In genomic region chr1:234750922-234751595, GRCh38 we compare ENCODE assay signal across 11 cellular contexts.
DNase-seq lines count a peak whose midpoint lies in the region; ATAC-seq and TF ChIP-seq lines count a peak whose summit lies in the region.
"Had no signal": no experiment of that assay in that cellular context is flagged by ENCODE, and none has a peak within 500 bp of the region (broad histone marks: within the 10 kb centered on the region; RNA-seq: fewer than 3 reads in every experiment).

No MANE protein-coding gene starts in this region.

- H3K4me3 Mint-ChIP-seq in Calu3 (ENCODE audit: low read depth, unreplicated experiment), result no peak overlapping the region
- H3K4me3 Mint-ChIP-seq: dendritic cell treated with granulocyte-macrophage colony-stimulating factor and Interleukin-4, amounts not matched to agents 40 ng/mL and 50 ng/mL, for 4 days had no signal

- peaks cover 0 to 27% (median 18%) of the 10 kb centered on the region in 12 donors for H3K4me1 ChIP-seq in heart left ventricle

- H3K27me3 Mint-ChIP-seq in Calu3 (ENCODE audit: unreplicated experiment), result no peaks in the 10 kb centered on the region
- H3K27me3 Mint-ChIP-seq: dendritic cell treated with granulocyte-macrophage colony-stimulating factor and Interleukin-4, amounts not matched to agents 40 ng/mL and 50 ng/mL, for 4 days had no signal

- DNase-seq in LNCaP clone FGC (ENCODE audit: low read depth), result peak; percentile 18
- peak; percentile 90 for DNase-seq in NCI-H774 (lab: John Stamatoyannopoulos, UW)
- DNase-seq in heart left ventricle, result no peak
- peak; percentile 32 for DNase-seq in occipital lobe (lab: John Stamatoyannopoulos, UW)
- DNase-seq in T-helper 2 cell, result no peak
- no peak for DNase-seq in Calu3
- DNase-seq in activated effector memory CD4-positive, alpha-beta T cell treated with anti-CD3 and anti-CD28 coated beads, Interleukin-2, amount 50 U/mL, for 16 hours, result no peak
- DNase-seq: activated CD4-positive, alpha-beta T cell treated with anti-CD3 and anti-CD28 coated beads, Interleukin-2, amount 50 U/mL, for 4 hours; activated naive CD4-positive, alpha-beta T cell treated with anti-CD3 and anti-CD28 coated beads, Interleukin-2, amount 50 U/mL, for 16 hours had no signal

- 49 to 69% (median 60%) methylated on average over 4 of the region's 4 CpGs for WGBS in heart left ventricle, 4 donors

- no peaks in the 10 kb centered on the region for H3K9me3 ChIP-seq in heart left ventricle

- H3K27ac Mint-ChIP-seq in Calu3 (ENCODE audit: unreplicated experiment), result no peak overlapping the region
- H3K27ac Mint-ChIP-seq: dendritic cell treated with granulocyte-macrophage colony-stimulating factor and Interleukin-4, amounts not matched to agents 40 ng/mL and 50 ng/mL, for 4 days had no signal

- peaks cover 37% of the 10 kb centered on the region for H3K4me1 Mint-ChIP-seq in Calu3 (ENCODE audit: low read depth, unreplicated experiment)

- peak overlapping the region in 8 of 12 donors; percentile 9 to 49 (median 36) for H3K27ac ChIP-seq in heart left ventricle

- no peaks in the 10 kb centered on the region for H3K9me3 Mint-ChIP-seq in Calu3 (ENCODE audit: low read depth, unreplicated experiment)
- H3K9me3 Mint-ChIP-seq: dendritic cell treated with granulocyte-macrophage colony-stimulating factor and Interleukin-4, amounts not matched to agents 40 ng/mL and 50 ng/mL, for 4 days had no signal

- intact Hi-C loops in heart left ventricle (cut with DNase I), result loop anchor here in 1 of 10 donors (10.0 kb wide), 1 partner anchor 74 kb away; no protein-coding TSS in a partner anchor
- intact Hi-C loops in Calu3 (cut with micrococcal nuclease; ENCODE audit: unreplicated experiment), result no loop called here

- TF ChIP-seq CTCF in LNCaP clone FGC (IDR thresholded peaks at IDR 0.05; ENCODE audit: control insufficient read depth, extremely low read depth, insufficient read depth) (no peak), heart left ventricle (IDR thresholded peaks at IDR 0.05) (no peak), Calu3 (IDR thresholded peaks at IDR 0.05; ENCODE audit: unreplicated experiment) (no peak)

- ATAC-seq in heart left ventricle (peak in 3 of 4 donors; percentile 16 to 71 (median 69)), GM21576 (IDR thresholded peaks at IDR 0.05; ENCODE audit: unreplicated experiment) (no peak)

- no peaks in the 10 kb centered on the region for H3K36me3 Mint-ChIP-seq in Calu3 (ENCODE audit: insufficient read depth, unreplicated experiment)

- no peak overlapping the region for H3K4me3 ChIP-seq in LNCaP clone FGC (ENCODE audit: low read depth, low read length)
- H3K4me3 ChIP-seq in heart left ventricle, result no peak overlapping the region

- no peak for TF ChIP-seq POLR2A in heart left ventricle (IDR thresholded peaks at IDR 0.05)

- no peaks in the 10 kb centered on the region for H3K36me3 ChIP-seq in heart left ventricle

- CTCF ChIA-PET in Calu3 (lab: Charles Lee), result no interaction called here

- no TSS peak for BruUV-seq in Calu3 (replicated peaks; lab: Mats Ljungman, UMichigan)

- no peaks in the 10 kb centered on the region for H3K27me3 ChIP-seq in heart left ventricle

Comparison
In these comparisons a context has a peak if more than half of its experiments do, and no peak if none do; other contexts are left out.
1. DNase-seq: peak in LNCaP clone FGC (single experiment), NCI-H774 (single experiment) and occipital lobe (single experiment); none in heart left ventricle (0 of 5), T-helper 2 cell (0 of 5), Calu3 (single experiment) and activated effector memory CD4-positive, alpha-beta T cell treated with anti-CD3 and anti-CD28 coated beads, Interleukin-2, amount 50 U/mL, for 16 hours (single experiment).